1 cellular context compared by ENCODE assay signal in genomic region chr19:17405250-17406038, GRCh38.
TF ChIP-seq lines count a peak whose summit lies in the region.

Gene BST2 (minus strand): TSS chr19:17405630. CDS start chr19:17405575, 55 bp downstream.

TF ChIP-seq in K562, 482 proteins besides CTCF, POLR2A, EP300 and RAD21 (continued from another document and continues in another):
- TF ChIP-seq HMGXB4 (CRISPR knock-in tag; IDR thresholded peaks at IDR 0.05) (no peak), NCOA2 (IDR thresholded peaks at IDR 0.05; ENCODE audit: partially characterized antibody in 2 of 2) (no peak), SIN3A (IDR thresholded peaks at IDR 0.05; ENCODE audit: borderline replicate concordance in 2 of 2, control insufficient read depth in 1 of 2, low read depth in 2 of 2, low read length in 2 of 2) (peak in 1 of 2 experiments; percentile 47; a peak in 2 of 4 replicates), EWSR1 (IDR thresholded peaks at IDR 0.05; ENCODE audit: borderline replicate concordance, low read depth, partially characterized antibody) (no peak), SNIP1 (IDR thresholded peaks at IDR 0.05; ENCODE audit: low read depth) (no peak), ZNF707 (CRISPR knock-in tag; conservative IDR thresholded peaks at IDR 0.05) (no peak), RREB1 (CRISPR knock-in tag; IDR thresholded peaks at IDR 0.05) (peak; percentile 94), IFI16 (CRISPR knock-in tag; IDR thresholded peaks at IDR 0.05) (no peak), SAFB (IDR thresholded peaks at IDR 0.05; ENCODE audit: borderline replicate concordance, low read depth, low read length) (no peak), MECOM (CRISPR knock-in tag; IDR thresholded peaks at IDR 0.05) (no peak), TAL1 (IDR thresholded peaks at IDR 0.05) (no peak), RFX5 (IDR thresholded peaks at IDR 0.05; ENCODE audit: low read depth, low read length) (no peak), ZNF282 (CRISPR knock-in tag; IDR thresholded peaks at IDR 0.05) (no peak), BDP1 (IDR thresholded peaks at IDR 0.05; ENCODE audit: insufficient read depth, insufficient read length) (no peak), NCOA4 (IDR thresholded peaks at IDR 0.05; ENCODE audit: partially characterized antibody) (no peak), PHF20 (IDR thresholded peaks at IDR 0.05; ENCODE audit: partially characterized antibody) (no peak), ZNF717 (CRISPR knock-in tag; IDR thresholded peaks at IDR 0.05) (no peak), ARID4B (CRISPR knock-in tag; IDR thresholded peaks at IDR 0.05) (0 out of 2 replicates have a peak, but pooled peaks have one; percentile 14), HDAC1 (IDR thresholded peaks at IDR 0.05) (peak in 1 of 2 experiments; percentile 74; a peak in 2 of 4 replicates), MTF1 (CRISPR knock-in tag; IDR thresholded peaks at IDR 0.05; ENCODE audit: borderline replicate concordance) (no peak), TSHZ1 (CRISPR knock-in tag; IDR thresholded peaks at IDR 0.05) (no peak), CEBPG (CRISPR knock-in tag; IDR thresholded peaks at IDR 0.05) (peak; percentile 92), CEBPG (tag; conservative IDR thresholded peaks at IDR 0.05 in 1 of 2, IDR thresholded peaks at IDR 0.05 in 1 of 2) (peak; percentile 89 to 97), CBX1 (IDR thresholded peaks at IDR 0.05; ENCODE audit: low read depth) (peak; percentile 87; the same call in 1 of the 2 replicates), RERE (CRISPR knock-in tag; IDR thresholded peaks at IDR 0.05; ENCODE audit: borderline replicate concordance) (no peak), ZNF384 (IDR thresholded peaks at IDR 0.05; ENCODE audit: low read depth, low read length) (peak; percentile 70)
- TF ChIP-seq, protein P1, sequence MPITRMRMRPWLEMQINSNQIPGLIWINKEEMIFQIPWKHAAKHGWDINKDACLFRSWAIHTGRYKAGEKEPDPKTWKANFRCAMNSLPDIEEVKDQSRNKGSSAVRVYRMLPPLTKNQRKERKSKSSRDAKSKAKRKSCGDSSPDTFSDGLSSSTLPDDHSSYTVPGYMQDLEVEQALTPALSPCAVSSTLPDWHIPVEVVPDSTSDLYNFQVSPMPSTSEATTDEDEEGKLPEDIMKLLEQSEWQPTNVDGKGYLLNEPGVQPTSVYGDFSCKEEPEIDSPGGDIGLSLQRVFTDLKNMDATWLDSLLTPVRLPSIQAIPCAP (CRISPR knock-in tag; IDR thresholded peaks at IDR 0.05; ENCODE audit: borderline replicate concordance): no peak
- TF ChIP-seq, protein P2, sequence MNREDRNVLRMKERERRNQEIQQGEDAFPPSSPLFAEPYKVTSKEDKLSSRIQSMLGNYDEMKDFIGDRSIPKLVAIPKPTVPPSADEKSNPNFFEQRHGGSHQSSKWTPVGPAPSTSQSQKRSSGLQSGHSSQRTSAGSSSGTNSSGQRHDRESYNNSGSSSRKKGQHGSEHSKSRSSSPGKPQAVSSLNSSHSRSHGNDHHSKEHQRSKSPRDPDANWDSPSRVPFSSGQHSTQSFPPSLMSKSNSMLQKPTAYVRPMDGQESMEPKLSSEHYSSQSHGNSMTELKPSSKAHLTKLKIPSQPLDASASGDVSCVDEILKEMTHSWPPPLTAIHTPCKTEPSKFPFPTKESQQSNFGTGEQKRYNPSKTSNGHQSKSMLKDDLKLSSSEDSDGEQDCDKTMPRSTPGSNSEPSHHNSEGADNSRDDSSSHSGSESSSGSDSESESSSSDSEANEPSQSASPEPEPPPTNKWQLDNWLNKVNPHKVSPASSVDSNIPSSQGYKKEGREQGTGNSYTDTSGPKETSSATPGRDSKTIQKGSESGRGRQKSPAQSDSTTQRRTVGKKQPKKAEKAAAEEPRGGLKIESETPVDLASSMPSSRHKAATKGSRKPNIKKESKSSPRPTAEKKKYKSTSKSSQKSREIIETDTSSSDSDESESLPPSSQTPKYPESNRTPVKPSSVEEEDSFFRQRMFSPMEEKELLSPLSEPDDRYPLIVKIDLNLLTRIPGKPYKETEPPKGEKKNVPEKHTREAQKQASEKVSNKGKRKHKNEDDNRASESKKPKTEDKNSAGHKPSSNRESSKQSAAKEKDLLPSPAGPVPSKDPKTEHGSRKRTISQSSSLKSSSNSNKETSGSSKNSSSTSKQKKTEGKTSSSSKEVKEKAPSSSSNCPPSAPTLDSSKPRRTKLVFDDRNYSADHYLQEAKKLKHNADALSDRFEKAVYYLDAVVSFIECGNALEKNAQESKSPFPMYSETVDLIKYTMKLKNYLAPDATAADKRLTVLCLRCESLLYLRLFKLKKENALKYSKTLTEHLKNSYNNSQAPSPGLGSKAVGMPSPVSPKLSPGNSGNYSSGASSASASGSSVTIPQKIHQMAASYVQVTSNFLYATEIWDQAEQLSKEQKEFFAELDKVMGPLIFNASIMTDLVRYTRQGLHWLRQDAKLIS (CRISPR knock-in tag; IDR thresholded peaks at IDR 0.05): no peak
